10 cellular contexts compared by ENCODE assay signal in the genomic region with DNA sequence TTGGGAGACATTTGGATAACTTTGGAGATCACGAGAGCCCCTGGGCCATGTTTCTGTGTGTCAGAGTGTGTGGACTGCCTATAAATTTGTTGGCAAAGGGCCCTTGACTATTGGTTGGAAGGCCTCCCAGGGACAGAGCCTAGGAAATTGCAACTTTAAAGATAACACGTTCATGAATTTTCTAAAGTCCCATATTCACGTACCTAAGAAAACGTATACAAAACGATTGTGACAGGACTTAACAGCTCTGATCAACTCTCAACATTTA.
"Had no signal": no experiment of that assay in that cellular context is flagged by ENCODE, and none has a peak within 500 bp of the region (broad histone marks: within the 10 kb centered on the region; RNA-seq: fewer than 3 reads in every experiment).

No MANE protein-coding gene starts in this region.

- DNase-seq: activated B cell treated with CpG ODN at 0.5 μM for 24 hours; activated CD4-positive, alpha-beta T cell treated with anti-CD3 and anti-CD28 coated beads, Interleukin-2, amount 10 ng/mL, durations not matched to agents 24 days and 14 days; activated naive CD4-positive, alpha-beta T cell treated with anti-CD3 and anti-CD28 coated beads, Interleukin-2, amount 10 ng/mL, durations not matched to agents 7 days and 5 days; amygdala; cerebellar nuclear complex; head of caudate nucleus had no signal

- H3K4me1 ChIP-seq: tibial nerve had no signal

- H3K9ac ChIP-seq: parathyroid adenoma had no signal

- H3K4me3 ChIP-seq: tibial nerve had no signal

- H3K27ac ChIP-seq: foreskin keratinocyte, parathyroid adenoma, tibial nerve had no signal

- ATAC-seq: esophagus mucosa had no signal

- H3K27me3 ChIP-seq: foreskin keratinocyte, tibial nerve had no signal

- H2AFZ ChIP-seq: parathyroid adenoma had no signal

- H3K9me3 ChIP-seq: tibial nerve had no signal
